In genomic region chr4:2932951-2933565, GRCh38 we compare ENCODE assay signal across 9 cellular contexts. TPM values are rescaled to one million over a fixed set of nuclear protein-coding genes. Genes with fewer than 3 reads are reported as not detected.
DNase-seq lines count a peak whose midpoint lies in the region; ATAC-seq, FAIRE-seq and TF ChIP-seq lines count a peak whose summit lies in the region.
"Had no signal": no experiment of that assay in that cellular context is flagged by ENCODE, and none has a peak within 500 bp of the region (broad histone marks: within the 10 kb centered on the region; RNA-seq: fewer than 3 reads in every experiment).

No MANE protein-coding gene starts in this region.

- H3K27me3 ChIP-seq in H7 (ENCODE audit: control insufficient read depth, insufficient read depth, low read length), result no peaks in the 10 kb centered on the region
- H3K27me3 ChIP-seq in skeletal muscle tissue (ENCODE audit: control insufficient read depth in 3 of 3, insufficient read depth in 3 of 3, low read length in 3 of 3), result no peaks in the 10 kb centered on the region

- H3K36me3 ChIP-seq in H7 (replicated peaks; ENCODE audit: control insufficient read depth, insufficient read depth, low read length) (peaks cover 14% of the 10 kb centered on the region), skeletal muscle tissue (ENCODE audit: control insufficient read depth in 3 of 3, insufficient read depth in 3 of 3, low read length in 3 of 3) (peaks cover 29 to 32% (median 31%) of the 10 kb centered on the region in 3 donors)

- no peak for ATAC-seq in GM19395 (IDR thresholded peaks at IDR 0.05; ENCODE audit: unreplicated experiment)

- H3K9ac ChIP-seq in skeletal muscle tissue (ENCODE audit: low read depth in 1 of 3, low read length in 3 of 3), result peak overlapping the region in 1 of 3 donors; percentile 33
- H3K9ac ChIP-seq: parathyroid adenoma had no signal

- H3K4me3 ChIP-seq in H7 (ENCODE audit: insufficient read depth, low read depth, low read length) (peak overlapping the region; percentile 64; the same call in 1 of the 2 replicates), fibroblast of pulmonary artery (replicated peaks; ENCODE audit: low read depth, low read length) (peak overlapping the region; percentile 66), skeletal muscle tissue (ENCODE audit: low read length in 3 of 3) (peak overlapping the region in 2 of 3 donors; percentile 41 to 64)

- no peaks in the 10 kb centered on the region for H3K9me3 ChIP-seq in skeletal muscle tissue (ENCODE audit: control insufficient read depth in 3 of 3, low read length in 3 of 3)

- peak; percentile 53 for DNase-seq in H7
- DNase-seq in fibroblast of pulmonary artery (ENCODE audit: low read depth), result no peak
- DNase-seq in RCC 7860 (ENCODE audit: low spot score), result no peak
- DNase-seq in ureter (ENCODE audit: low spot score), result no peak
- DNase-seq in midbrain (lab: John Stamatoyannopoulos, UW), result no peak

- no peak for TF ChIP-seq CTCF in VCaP (conservative IDR thresholded peaks at IDR 0.05)
- TF ChIP-seq CTCF in fibroblast of pulmonary artery (IDR thresholded peaks at IDR 0.05; ENCODE audit: low read length, missing control alignments), result no peak

- H3K27ac ChIP-seq in VCaP (peak overlapping the region; percentile 94), skeletal muscle tissue (ENCODE audit: low read depth, low read length) (peak overlapping the region; percentile 47)
- H3K27ac ChIP-seq: parathyroid adenoma had no signal

- peaks cover 38 to 63% (median 61%) of the 10 kb centered on the region in 3 donors for H3K4me1 ChIP-seq in skeletal muscle tissue (ENCODE audit: control insufficient read depth in 3 of 3, insufficient read depth in 3 of 3, low read length in 3 of 3)

- no peak for FAIRE-seq in RCC 7860 (lab: Jason Lieb, UNC)

RNA-seq across cellular contexts. Expression of gene NOP14, which starts 30.1 kb away (rescaled TPM):
- total RNA-seq in H7 (2014; rRNA removed; shearing (Covaris generic)), result 17.3 and 19.2 TPM in 2 replicates
- total RNA-seq in skeletal muscle tissue (10.4 TPM), ureter (43.0 TPM)

RNA-seq across cellular contexts. Expression of gene GRK4, which starts 30.3 kb away (rescaled TPM):
- total RNA-seq in H7 (2014; rRNA removed; shearing (Covaris generic)), result 0.48 and 1.9 TPM in 2 replicates
- total RNA-seq in skeletal muscle tissue (12.5 TPM), ureter (4.3 TPM)
